In the genomic region with DNA sequence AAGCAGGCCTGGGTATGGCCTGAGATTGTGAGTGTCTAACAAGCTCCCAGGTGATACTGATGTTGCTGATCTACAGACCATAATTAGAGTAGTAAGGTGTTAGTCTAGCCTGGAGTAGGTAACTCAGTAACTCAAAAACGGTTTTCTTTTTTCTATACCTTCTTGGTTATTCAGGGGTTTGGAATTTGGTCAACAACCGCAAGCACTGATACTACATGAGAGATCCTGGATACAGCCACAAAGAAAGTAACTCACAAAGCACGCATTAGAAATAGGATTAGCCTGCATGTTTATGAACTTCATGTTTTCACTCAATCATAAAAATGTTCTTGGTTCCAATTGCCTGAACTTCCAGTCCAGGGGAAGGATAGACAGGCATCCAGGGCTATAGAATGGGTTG, we compare ENCODE assay signal across 27 cellular contexts.
"Had no signal": no experiment of that assay in that cellular context is flagged by ENCODE, and none has a peak within 500 bp of the region (broad histone marks: within the 10 kb centered on the region; RNA-seq: fewer than 3 reads in every experiment).

No MANE protein-coding gene starts in this region.

- ATAC-seq: activated CD4-positive, alpha-beta T cell treated with anti-CD3 and anti-CD28 coated beads for 36 hours; activated CD8-positive, alpha-beta memory T cell treated with anti-CD3 and anti-CD28 coated beads, Interleukin-2, amount 10 ng/mL, durations not matched to agents 7 days and 5 days; activated CD8-positive, alpha-beta T cell treated with anti-CD3 and anti-CD28 coated beads, Interleukin-2, amount 10 ng/mL, durations not matched to agents 7 days and 5 days; activated naive CD4-positive, alpha-beta T cell treated with anti-CD3 and anti-CD28 coated beads, Interleukin-2, amount 50 U/mL, for 72 hours; activated T-cell treated with anti-CD3 and anti-CD28 coated beads, Interleukin-2, amount 50 U/mL, for 72 hours; effector memory CD8-positive, alpha-beta T cell; foreskin keratinocyte; gastrocnemius medialis; heart right ventricle had no signal

- H3K4me1 ChIP-seq: esophagus muscularis mucosa, foreskin keratinocyte, gastrocnemius medialis, heart right ventricle had no signal

- H3K4me3 ChIP-seq: esophagus muscularis mucosa, gastrocnemius medialis, heart right ventricle had no signal

- H3K27ac ChIP-seq: brain microvascular endothelial cell, esophagus muscularis mucosa, foreskin keratinocyte, gastrocnemius medialis, heart right ventricle had no signal

- H3K36me3 ChIP-seq: brain microvascular endothelial cell, esophagus muscularis mucosa, gastrocnemius medialis, heart right ventricle had no signal

- H3K27me3 ChIP-seq: brain microvascular endothelial cell, esophagus muscularis mucosa, foreskin keratinocyte, gastrocnemius medialis, heart right ventricle had no signal

- H3K9me3 ChIP-seq: esophagus muscularis mucosa, gastrocnemius medialis had no signal

- DNase-seq: activated CD4-positive, alpha-beta memory T cell treated with anti-CD3 and anti-CD28 coated beads for 36 hours; activated CD4-positive, alpha-beta T cell treated with anti-CD3 and anti-CD28 coated beads for 36 hours; activated CD4-positive, alpha-beta T cell treated with anti-CD3 and anti-CD28 coated beads, Interleukin-2, amount 10 ng/mL, durations not matched to agents 24 days and 14 days; activated CD4-positive, CD25-positive, alpha-beta regulatory T cell; activated CD4-positive, CD25-positive, alpha-beta regulatory T cell treated with anti-CD3 and anti-CD28 coated beads, Interleukin-2, amount 50 U/mL, for 72 hours; activated CD8-positive, alpha-beta memory T cell treated with anti-CD3 and anti-CD28 coated beads, Interleukin-2, amount 10 ng/mL, durations not matched to agents 7 days and 5 days; activated CD8-positive, alpha-beta memory T cell treated with anti-CD3 and anti-CD28 coated beads, Interleukin-2, amount 50 U/mL, for 4 hours; activated CD8-positive, alpha-beta T cell treated with anti-CD3 and anti-CD28 coated beads, Interleukin-2, amount 10 ng/mL, durations not matched to agents 7 days and 5 days; activated gamma-delta T cell; activated naive CD4-positive, alpha-beta T cell; activated naive CD4-positive, alpha-beta T cell treated with anti-CD3 and anti-CD28 coated beads, Interleukin-2, amount 10 ng/mL, durations not matched to agents 7 days and 5 days; activated naive CD8-positive, alpha-beta T cell treated with anti-CD3 and anti-CD28 coated beads, Interleukin-2, amount 10 ng/mL, durations not matched to agents 7 days and 5 days; activated T-cell treated with anti-CD3 and anti-CD28 coated beads, Interleukin-2, amount 50 U/mL, for 1 hour; activated T-cell treated with anti-CD3 and anti-CD28 coated beads, Interleukin-2, amount 50 U/mL, for 72 hours; brain microvascular endothelial cell; caudate nucleus; cortex of kidney; dermis blood vessel endothelial cell; effector CD4-positive, alpha-beta T cell; effector memory CD8-positive, alpha-beta T cell; erythroblast; foreskin keratinocyte; gastrocnemius medialis; heart right ventricle; T-helper 2 cell had no signal
